10 cellular contexts compared by ENCODE assay signal in genomic region chr22:30079952-30080533, GRCh38.
DNase-seq lines count a peak whose midpoint lies in the region; ATAC-seq and TF ChIP-seq lines count a peak whose summit lies in the region.
"Had no signal": no experiment of that assay in that cellular context is flagged by ENCODE, and none has a peak within 500 bp of the region (broad histone marks: within the 10 kb centered on the region; RNA-seq: fewer than 3 reads in every experiment).

TSS of gene HORMAD2 (plus strand) at chr22:30080464. CDS start at chr22:30093953, 13,489 bp downstream.

- H3K4me3 ChIP-seq in cardiac fibroblast (replicated peaks in 1 of 2; ENCODE audit: low read depth in 2 of 2, low read length in 2 of 2) (peak within 1 kb of the TSS; percentile 12 to 30), iPS-20b (ENCODE audit: low read length) (peak within 1 kb of the TSS; percentile 57; the same call in 1 of the 2 replicates)
- H3K4me3 ChIP-seq: K562 had no signal

- no peaks in the 10 kb centered on the region for H3K36me3 ChIP-seq in iPS-20b (ENCODE audit: insufficient read depth, low read depth, low read length)

- no peak for ATAC-seq in GM19023 (IDR thresholded peaks at IDR 0.05; ENCODE audit: unreplicated experiment)
- ATAC-seq: K562 had no signal

- TF ChIP-seq CTCF in GM13976 (IDR thresholded peaks at IDR 0.05; ENCODE audit: borderline replicate concordance, control extremely low read depth, extremely low read depth, insufficient read depth, missing control alignments): no peak
- no peak for TF ChIP-seq CTCF in cardiac fibroblast (IDR thresholded peaks at IDR 0.05; ENCODE audit: low read depth, low read length)

- H3K27ac ChIP-seq in iPS-20b (ENCODE audit: low read length): no peak within 1 kb of the TSS

- no peaks in the 10 kb centered on the region for H3K9me3 ChIP-seq in iPS-20b (ENCODE audit: insufficient read depth, low read depth, low read length)

- H3K9ac ChIP-seq in iPS-20b (ENCODE audit: low read depth, low read length): peak within 1 kb of the TSS; percentile 29; the same call in 1 of the 2 replicates

- in situ Hi-C loops in GM13976 (cut with MboI; ENCODE audit: low sequenced_read_pairs, unreplicated experiment): no loop called here

- 0 out of 2 replicates have a peak, but pooled peaks cover 5% of the 10 kb centered on the region for H3K4me1 ChIP-seq in iPS-20b (ENCODE audit: insufficient read depth, low read length)

- POLR2A ChIA-PET in HEK293T (lab: Yijun Ruan, JAX): no interaction called here

- CTCF ChIA-PET in HEK293T (lab: Yijun Ruan, JAX): no interaction called here

- DNase-seq in GM13976 (ENCODE audit: low spot score): peak; percentile 38
- DNase-seq in cardiac fibroblast (ENCODE audit: low read depth in 2 of 2): peak; percentile 31 to 38
- peak; percentile 20 for DNase-seq in putamen (ENCODE audit: low spot score)
- no peak for DNase-seq in NAMALWA (ENCODE audit: low spot score)
- DNase-seq in HEK293T (ENCODE audit: extremely low spot score): no peak
- DNase-seq in OCI-M1 (lab: John Stamatoyannopoulos, UW): no peak
- DNase-seq: RPMI8226 had no signal

- H3K27me3 ChIP-seq in iPS-20b (ENCODE audit: insufficient read depth, low read length): peaks cover 9% of the 10 kb centered on the region; the same call in 1 of the 2 replicates

TF ChIP-seq in HEK293T, 16 proteins besides CTCF, POLR2A, EP300 and RAD21:
- TF ChIP-seq SUZ12 (IDR thresholded peaks at IDR 0.05) (no peak), FOXM1 (IDR thresholded peaks at IDR 0.05; ENCODE audit: borderline replicate concordance) (no peak), ELF4 (IDR thresholded peaks at IDR 0.05) (no peak), ARNT (IDR thresholded peaks at IDR 0.05) (no peak), HDGF (IDR thresholded peaks at IDR 0.05; ENCODE audit: borderline replicate concordance) (no peak)

Comparison
In these comparisons a context has a peak if more than half of its experiments do, and no peak if none do; other contexts are left out.
1. DNase-seq: peak in GM13976 (single experiment), cardiac fibroblast (2 of 2) and putamen (single experiment); none in NAMALWA (single experiment), HEK293T (single experiment) and OCI-M1 (single experiment).